ENCODE assay signal across 8 cellular contexts in genomic region chr2:3377612-3378432, GRCh38. TPM values are rescaled to one million over a fixed set of nuclear protein-coding genes. Genes with fewer than 3 reads are reported as not detected.
DNase-seq lines count a peak whose midpoint lies in the region; ATAC-seq and TF ChIP-seq lines count a peak whose summit lies in the region.

EIPR1 (minus strand) TSS chr2:3377818; CDS start chr2:3377689, 129 bp downstream.

- WGBS in gastroesophageal sphincter (ENCODE audit: low coverage in 1 of 2), 2 donors = 4 to 14% methylated on average over 6 to 15 of the region's 57 CpGs

- peak; percentile 97 for ATAC-seq in gastroesophageal sphincter

- peak within 1 kb of the TSS; percentile 98 for H3K4me3 Mint-ChIP-seq in HFFc6
- peak within 1 kb of the TSS; percentile 94 for H3K4me3 Mint-ChIP-seq in activated naive CD4-positive, alpha-beta T cell treated with anti-CD3 and anti-CD28 coated beads, Interleukin-2, amount 10 ng/mL, durations not matched to agents 7 days and 5 days

- no peak for TF ChIP-seq CTCF in HFFc6 (IDR thresholded peaks at IDR 0.05)
- TF ChIP-seq CTCF in NB4 (IDR thresholded peaks at IDR 0.05; ENCODE audit: low read depth, low read length) = no peak
- TF ChIP-seq CTCF in gastroesophageal sphincter (IDR thresholded peaks at IDR 0.05) = peak in 2 of 4 experiments; percentile 12 to 46

- TF ChIP-seq POLR2A in NB4 (IDR thresholded peaks at IDR 0.05; ENCODE audit: extremely low read depth, insufficient read length) = peak; percentile 76
- peak; percentile 63 to 75 for TF ChIP-seq POLR2A in gastroesophageal sphincter (IDR thresholded peaks at IDR 0.05)

- no peaks in the 10 kb centered on the region for H3K27me3 Mint-ChIP-seq in HFFc6 (ENCODE audit: insufficient read depth)
- H3K27me3 Mint-ChIP-seq in activated naive CD4-positive, alpha-beta T cell treated with anti-CD3 and anti-CD28 coated beads, Interleukin-2, amount 10 ng/mL, durations not matched to agents 7 days and 5 days = no peaks in the 10 kb centered on the region

- H3K27me3 ChIP-seq in gastroesophageal sphincter = no peaks in the 10 kb centered on the region

- H3K27ac ChIP-seq in SK-N-MC = peak within 1 kb of the TSS; percentile 74
- H3K27ac ChIP-seq in gastroesophageal sphincter = peak within 1 kb of the TSS; percentile 79 to 93 (median 90)

- peak within 1 kb of the TSS; percentile 91 for H3K27ac Mint-ChIP-seq in HFFc6
- H3K27ac Mint-ChIP-seq in activated naive CD4-positive, alpha-beta T cell treated with anti-CD3 and anti-CD28 coated beads, Interleukin-2, amount 10 ng/mL, durations not matched to agents 7 days and 5 days = peak within 1 kb of the TSS; percentile 98

- H3K36me3 ChIP-seq in SK-N-MC (ENCODE audit: insufficient read depth, low read length) (peaks cover 15% of the 10 kb centered on the region; the same call in 1 of the 2 replicates), gastroesophageal sphincter (peaks cover 0 to 7% of the 10 kb centered on the region in 2 donors)

- H3K9me3 Mint-ChIP-seq in HFFc6 = no peaks in the 10 kb centered on the region
- H3K9me3 Mint-ChIP-seq in activated naive CD4-positive, alpha-beta T cell treated with anti-CD3 and anti-CD28 coated beads, Interleukin-2, amount 10 ng/mL, durations not matched to agents 7 days and 5 days = peaks cover 2% of the 10 kb centered on the region

- DNase-seq in GM04503 (ENCODE audit: low read depth) = peak; percentile 90
- peak; percentile 99 for DNase-seq in HFFc6
- peak; percentile 100 for DNase-seq in NB4 (ENCODE audit: low read depth)
- DNase-seq in SK-N-MC (ENCODE audit: low read depth, low spot score) = peak; percentile 91
- DNase-seq in activated naive CD4-positive, alpha-beta T cell treated with anti-CD3 and anti-CD28 coated beads, Interleukin-2, amount 10 ng/mL, durations not matched to agents 7 days and 5 days = peak; percentile 98
- peak; percentile 92 for DNase-seq in non-pigmented ciliary epithelial cell (ENCODE audit: low read depth)
- DNase-seq in superior temporal gyrus (ENCODE audit: extremely low spot score) = peak; percentile 99

- peaks cover 27% of the 10 kb centered on the region for H3K4me1 Mint-ChIP-seq in HFFc6 (ENCODE audit: low read depth)
- peaks cover 55% of the 10 kb centered on the region for H3K4me1 Mint-ChIP-seq in activated naive CD4-positive, alpha-beta T cell treated with anti-CD3 and anti-CD28 coated beads, Interleukin-2, amount 10 ng/mL, durations not matched to agents 7 days and 5 days

- TF ChIP-seq EP300 in gastroesophageal sphincter (IDR thresholded peaks at IDR 0.05) = no peak

- H3K9ac ChIP-seq in SK-N-MC (ENCODE audit: insufficient read length) = peak within 1 kb of the TSS; percentile 91

- peaks cover 10% of the 10 kb centered on the region; the same call in 1 of the 2 replicates for H3K36me3 Mint-ChIP-seq in HFFc6 (ENCODE audit: low read depth)
- H3K36me3 Mint-ChIP-seq in activated naive CD4-positive, alpha-beta T cell treated with anti-CD3 and anti-CD28 coated beads, Interleukin-2, amount 10 ng/mL, durations not matched to agents 7 days and 5 days = peaks cover 20% of the 10 kb centered on the region

- H3K9me3 ChIP-seq in SK-N-MC (ENCODE audit: low read depth, low read length) (no peaks in the 10 kb centered on the region), gastroesophageal sphincter (no peaks in the 10 kb centered on the region)

- CTCF ChIA-PET in activated naive CD4-positive, alpha-beta T cell treated with anti-CD3 and anti-CD28 coated beads, Interleukin-2, amount 10 ng/mL, durations not matched to agents 7 days and 5 days (lab: Charles Lee) = no interaction called here

- H3K4me1 ChIP-seq in gastroesophageal sphincter = peaks cover 0 to 39% (median 12%) of the 10 kb centered on the region in 3 donors

- H3K4me3 ChIP-seq in NB4 (ENCODE audit: low read depth, low read length) (peak within 1 kb of the TSS; percentile 95), SK-N-MC (peak within 1 kb of the TSS; percentile 97), gastroesophageal sphincter (peak within 1 kb of the TSS; percentile 72 to 88)

RNA-seq across cellular contexts. Expression of gene EIPR1, which starts in this region (rescaled TPM):
- 10 to 100 TPM; 26.6 to 30.9 (median 28.8) TPM for total RNA-seq in HFFc6 (2021; fragmentation: NEBNext Ultra II Directional; extraction: Animal tissue kit (Norgen Biotek cat#: 25700))
- total RNA-seq in gastroesophageal sphincter = 10 to 100 TPM; 11.3 to 26.8 (median 22.2) TPM

Comparison
In these comparisons a context has a peak if more than half of its experiments do, and no peak if none do; other contexts are left out.
1. Peak in every context shown above with its lines: DNase-seq, ATAC-seq, H3K4me3 ChIP-seq and H3K27ac ChIP-seq.